In the genomic region with DNA sequence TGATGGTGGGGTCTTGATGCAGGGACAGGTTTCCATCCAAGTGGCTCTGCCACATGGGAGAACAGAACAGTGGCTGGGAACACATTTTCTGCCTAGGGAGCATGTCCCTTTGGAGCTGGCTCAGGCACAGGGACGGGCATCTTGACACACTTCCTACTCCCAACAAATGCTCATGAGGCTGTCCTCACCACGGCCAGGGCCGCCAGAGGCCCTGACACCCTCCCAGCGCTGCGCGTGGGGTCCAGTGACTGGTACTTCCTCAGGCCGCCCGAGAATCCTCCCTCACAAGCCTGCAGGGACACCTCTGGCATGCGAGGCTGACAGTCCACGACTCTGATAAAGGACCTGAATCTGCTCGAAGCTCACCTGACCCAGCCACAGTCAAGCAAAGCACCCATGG, we compare ENCODE assay signal across 30 cellular contexts.
DNase-seq lines count a peak whose midpoint lies in the region; ATAC-seq, FAIRE-seq and TF ChIP-seq lines count a peak whose summit lies in the region.
"Had no signal": no experiment of that assay in that cellular context is flagged by ENCODE, and none has a peak within 500 bp of the region (broad histone marks: within the 10 kb centered on the region; RNA-seq: fewer than 3 reads in every experiment).

No MANE protein-coding gene starts in this region.

- H2BK15ac ChIP-seq in neuronal stem cell (ENCODE audit: low read length): no peak overlapping the region

- H3K23ac ChIP-seq in neuronal stem cell (ENCODE audit: low read depth, low read length, poor library complexity): peak overlapping the region; percentile 34

- no peak overlapping the region for H4K8ac ChIP-seq in neuronal stem cell (ENCODE audit: low read depth, low read length)

- peak overlapping the region; percentile 87 for H2BK5ac ChIP-seq in neuronal stem cell (ENCODE audit: low read length)

- H3K9me3 ChIP-seq in neuronal stem cell (replicated peaks in 1 of 2; ENCODE audit: control insufficient read depth in 2 of 2, insufficient read depth in 1 of 2, low read depth in 1 of 2, low read length in 2 of 2): no peaks in the 10 kb centered on the region
- H3K9me3 ChIP-seq: BE2C, BLaER1 had no signal

- no peak overlapping the region for H2AFZ ChIP-seq in neuronal stem cell (ENCODE audit: low read length)

- H3K79me1 ChIP-seq in neuronal stem cell (ENCODE audit: low read depth, low read length): peaks cover 4% of the 10 kb centered on the region

- H2BK12ac ChIP-seq in neuronal stem cell (ENCODE audit: low read length): no peak overlapping the region

- H3K9me3 Mint-ChIP-seq in WTC11: no peaks in the 10 kb centered on the region
- H3K9me3 Mint-ChIP-seq in glutamatergic neuron (ENCODE audit: unreplicated experiment): peaks cover 47% of the 10 kb centered on the region
- H3K9me3 Mint-ChIP-seq: CD4-positive, alpha-beta memory T cell; CD4-positive, CD25-positive, alpha-beta regulatory T cell; CD8-positive, alpha-beta memory T cell had no signal

- H3K4me1 ChIP-seq in neuronal stem cell (ENCODE audit: control insufficient read depth in 2 of 2, insufficient read depth in 1 of 2, low read depth in 1 of 2, low read length in 2 of 2): peaks cover 0 to 11% of the 10 kb centered on the region in 2 donors
- H3K4me1 ChIP-seq: BE2C had no signal

- peak overlapping the region; percentile 8 for H3K18ac ChIP-seq in neuronal stem cell (ENCODE audit: low read length)

- peaks cover 10 to 69% of the 10 kb centered on the region in 2 donors for H3K36me3 ChIP-seq in neuronal stem cell (replicated peaks in 1 of 2; ENCODE audit: control insufficient read depth in 2 of 2, insufficient read depth in 2 of 2, low read length in 2 of 2)

- H3K27me3 Mint-ChIP-seq in WTC11 (ENCODE audit: low read depth): no peaks in the 10 kb centered on the region
- H3K27me3 Mint-ChIP-seq in glutamatergic neuron (ENCODE audit: unreplicated experiment): peaks cover 28% of the 10 kb centered on the region
- H3K27me3 Mint-ChIP-seq: CD4-positive, alpha-beta memory T cell; CD4-positive, CD25-positive, alpha-beta regulatory T cell; CD8-positive, alpha-beta memory T cell had no signal

- no peak for TF ChIP-seq CTCF in RWPE1 (conservative IDR thresholded peaks at IDR 0.05; ENCODE audit: low read depth)
- TF ChIP-seq CTCF in WTC11 (IDR thresholded peaks at IDR 0.05): no peak
- no peak for TF ChIP-seq CTCF in glutamatergic neuron (IDR thresholded peaks at IDR 0.05; ENCODE audit: partially characterized antibody, unreplicated experiment)

- H3K27me3 ChIP-seq in neuronal stem cell (ENCODE audit: control insufficient read depth in 3 of 3, insufficient read depth in 3 of 3, low read depth in 1 of 3, low read length in 3 of 3): no peaks in the 10 kb centered on the region
- H3K27me3 ChIP-seq: BE2C, BLaER1 had no signal

- no peak overlapping the region for H3K14ac ChIP-seq in neuronal stem cell (ENCODE audit: low read length)

- ATAC-seq in WTC11: no peak
- ATAC-seq in GM19035 (IDR thresholded peaks at IDR 0.05; ENCODE audit: unreplicated experiment): no peak
- no peak for ATAC-seq in HG03025 (IDR thresholded peaks at IDR 0.05; ENCODE audit: low FRiP score, unreplicated experiment)
- ATAC-seq: GM12878 had no signal

- no peak for FAIRE-seq in HTR-8/SVneo (lab: Jason Lieb, UNC)
- FAIRE-seq: A204.1, GM12878, GM12892, GM18507, GM19239 had no signal

- H3K36me3 Mint-ChIP-seq in WTC11 (no peaks in the 10 kb centered on the region), glutamatergic neuron (ENCODE audit: unreplicated experiment) (peaks cover 4% of the 10 kb centered on the region)
- H3K36me3 Mint-ChIP-seq: CD4-positive, alpha-beta memory T cell; CD4-positive, CD25-positive, alpha-beta regulatory T cell; CD8-positive, alpha-beta memory T cell had no signal

- CTCF ChIA-PET in RWPE1 (lab: Yijun Ruan, JAX): interaction anchor here (0.7 to 1.4 kb wide), 2 partner anchors 195 to 233 kb away, joined by 3 to 10 read pairs; no protein-coding TSS in a partner anchor
- CTCF ChIA-PET in WTC11 (lab: Charles Lee): no interaction called here

- H3K4me3 Mint-ChIP-seq in WTC11 (no peak overlapping the region), glutamatergic neuron (ENCODE audit: unreplicated experiment) (no peak overlapping the region)
- H3K4me3 Mint-ChIP-seq: CD14-positive monocyte; CD4-positive, CD25-positive, alpha-beta regulatory T cell; CD8-positive, alpha-beta memory T cell had no signal

- H2AK5ac ChIP-seq in neuronal stem cell (ENCODE audit: low read depth, low read length): no peak overlapping the region

- H3K4me2 ChIP-seq in neuronal stem cell (ENCODE audit: insufficient read depth, low read length, poor library complexity, severe bottlenecking): no peak overlapping the region
- H3K4me2 ChIP-seq: BLaER1 had no signal

- H4K91ac ChIP-seq in neuronal stem cell (ENCODE audit: low read depth, low read length, poor library complexity): no peak overlapping the region

- WGBS in neuronal stem cell (ENCODE audit: extremely low coverage in 2 of 2, insufficient read length in 2 of 2, insufficient replicate concordance in 1 of 2), 2 donors: no CpG with 5 or more reads among the region's 11 CpGs

- H2BK120ac ChIP-seq in neuronal stem cell (ENCODE audit: low read depth, low read length): no peak overlapping the region

- H3K27ac Mint-ChIP-seq in WTC11 (peak overlapping the region; percentile 70; the same call in 1 of the 2 replicates), glutamatergic neuron (ENCODE audit: unreplicated experiment) (peak overlapping the region; percentile 73)
- H3K27ac Mint-ChIP-seq: CD4-positive, alpha-beta memory T cell; CD4-positive, CD25-positive, alpha-beta regulatory T cell had no signal

- POLR2A ChIA-PET in RWPE1 (lab: Yijun Ruan, JAX; ENCODE audit: low non-redundant PET) (no interaction called here), WTC11 (lab: Charles Lee) (no interaction called here)

- DNase-seq in RWPE1 (ENCODE audit: low spot score): no peak
- no peak for DNase-seq in WTC11 (ENCODE audit: low spot score)
- no peak for DNase-seq in glutamatergic neuron
- no peak for DNase-seq in neuronal stem cell (ENCODE audit: low spot score)
- DNase-seq in UCSD-AML1 (lab: John Stamatoyannopoulos, UW; ENCODE audit: unreplicated experiment): no peak
- no peak for DNase-seq in HTR-8/SVneo (ENCODE audit: insufficient read length, low spot score)
- DNase-seq: 8988T; ACHN; BE2C; C1 segment of cervical spinal cord; CD4-positive, alpha-beta memory T cell; CD4-positive, CD25-positive, alpha-beta regulatory T cell; CD8-positive, alpha-beta memory T cell; COR-L47; DMS 273 treated with DMSO at 0.1 percent for 48 hours; DMS153; DMS53; DMS79; DND-41; EL; GDM1 had no signal

- H3K4ac ChIP-seq in neuronal stem cell (ENCODE audit: low read length): peak overlapping the region; percentile 23

- no peak overlapping the region for H3K9ac ChIP-seq in neuronal stem cell (ENCODE audit: low read depth, low read length, poor library complexity)
- H3K9ac ChIP-seq: BLaER1 had no signal

- H3K27ac ChIP-seq in RWPE1 (peak overlapping the region; percentile 63), neuronal stem cell (replicated peaks; ENCODE audit: low read length) (no peak overlapping the region)
- H3K27ac ChIP-seq: BLaER1 had no signal

- H3K4me3 ChIP-seq in neuronal stem cell (ENCODE audit: low read length in 2 of 2): no peak overlapping the region
- H3K4me3 ChIP-seq: BLaER1, GM12878 had no signal

- H3K4me1 Mint-ChIP-seq in WTC11 (no peaks in the 10 kb centered on the region), glutamatergic neuron (ENCODE audit: low read depth, unreplicated experiment) (peaks cover 36% of the 10 kb centered on the region)
- H3K4me1 Mint-ChIP-seq: CD14-positive monocyte; CD4-positive, alpha-beta memory T cell; CD4-positive, CD25-positive, alpha-beta regulatory T cell; CD8-positive, alpha-beta memory T cell had no signal

TF ChIP-seq in WTC11, 78 proteins besides CTCF, POLR2A, EP300 and RAD21 (continues in another document):
- TF ChIP-seq FOXK1 (CRISPR knock-in tag; IDR thresholded peaks at IDR 0.05) (no peak), ARID4B (CRISPR knock-in tag; IDR thresholded peaks at IDR 0.05; ENCODE audit: borderline replicate concordance) (no peak), ZNF232 (CRISPR knock-in tag; IDR thresholded peaks at IDR 0.05) (no peak), RELA (CRISPR knock-in tag; IDR thresholded peaks at IDR 0.05; ENCODE audit: borderline replicate concordance) (no peak), JUN (CRISPR knock-in tag; IDR thresholded peaks at IDR 0.05) (no peak)
